In the genomic region with DNA sequence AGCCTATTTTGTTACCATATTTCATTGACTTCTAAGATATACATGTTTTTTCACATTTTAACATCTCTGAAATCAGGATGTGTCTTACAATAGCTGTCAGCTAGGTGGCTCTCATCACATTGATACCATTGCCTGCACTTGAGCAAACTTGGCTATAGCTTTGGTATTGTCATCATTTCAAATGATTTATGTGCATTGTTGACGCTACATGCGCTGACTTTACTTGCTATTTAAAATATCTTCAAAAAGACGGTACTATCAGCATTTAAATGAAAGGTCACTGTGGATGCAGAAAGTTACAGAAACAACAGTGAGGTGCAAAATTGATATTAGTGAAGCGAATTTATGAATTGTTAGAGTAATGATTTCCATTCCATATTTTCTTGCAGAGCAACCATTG, we compare ENCODE assay signal across 9 cellular contexts. TPM values are rescaled to one million over a fixed set of nuclear protein-coding genes. Genes with fewer than 3 reads are reported as not detected.
DNase-seq lines count a peak whose midpoint lies in the region; TF ChIP-seq lines count a peak whose summit lies in the region.
"Had no signal": no experiment of that assay in that cellular context is flagged by ENCODE, and none has a peak within 500 bp of the region (broad histone marks: within the 10 kb centered on the region; RNA-seq: fewer than 3 reads in every experiment).

No MANE protein-coding gene starts in this region.

- H3K4me2 ChIP-seq in DOHH2 (ENCODE audit: low read length): no peak overlapping the region

- no peaks in the 10 kb centered on the region for H3K36me3 ChIP-seq in DOHH2 (ENCODE audit: control insufficient read depth, low read length)
- H3K36me3 ChIP-seq: adrenal gland had no signal

- H3F3A ChIP-seq in DOHH2 (ENCODE audit: control insufficient read depth, insufficient read depth): no peaks in the 10 kb centered on the region

- no peaks in the 10 kb centered on the region for H3K4me1 ChIP-seq in DOHH2 (ENCODE audit: control insufficient read depth, low read length)
- H3K4me1 ChIP-seq: adrenal gland had no signal

- H3K9me3 ChIP-seq in DOHH2 (ENCODE audit: control insufficient read depth, insufficient read depth, low read length): no peaks in the 10 kb centered on the region
- H3K9me3 ChIP-seq: adrenal gland had no signal

- H4K20me1 ChIP-seq in DOHH2 (ENCODE audit: control insufficient read depth, insufficient read depth, low read depth, low read length): no peaks in the 10 kb centered on the region

- no peaks in the 10 kb centered on the region for H3K79me2 ChIP-seq in DOHH2 (ENCODE audit: control insufficient read depth, low read length)

- no peaks in the 10 kb centered on the region for H3K9me2 ChIP-seq in DOHH2 (replicated peaks; ENCODE audit: control insufficient read depth, low read length)

- H3K27me3 ChIP-seq in DOHH2 (ENCODE audit: control insufficient read depth, low read length): peaks cover 4% of the 10 kb centered on the region; the same call in 1 of the 2 replicates

- DNase-seq in HT-29 (ENCODE audit: low spot score): peak; percentile 73
- DNase-seq in middle frontal gyrus (ENCODE audit: extremely low spot score, low spot score): peak; percentile 17
- DNase-seq in cerebellum (ENCODE audit: low spot score): no peak
- DNase-seq in mesenteric fat pad (ENCODE audit: low spot score): no peak
- no peak for DNase-seq in cerebellar cortex (ENCODE audit: low spot score)
- DNase-seq: activated CD4-positive, CD25-positive, alpha-beta regulatory T cell; adrenal gland had no signal

- TF ChIP-seq CTCF in DOHH2 (IDR thresholded peaks at IDR 0.05; ENCODE audit: low read depth, low read length, poor library complexity, severe bottlenecking): peak; percentile 25
- peak; percentile 87 for TF ChIP-seq CTCF in VCaP (conservative IDR thresholded peaks at IDR 0.05)

- no peak overlapping the region for H3K4me3 ChIP-seq in DOHH2 (ENCODE audit: low read length)
- H3K4me3 ChIP-seq: adrenal gland had no signal

- no peak overlapping the region for H3K27ac ChIP-seq in DOHH2 (ENCODE audit: low read depth, low read length)
- no peak overlapping the region for H3K27ac ChIP-seq in VCaP
- H3K27ac ChIP-seq: adrenal gland had no signal

RNA-seq across cellular contexts. Expression of a gene that starts 54.0 kb away (rescaled TPM):
- 156 and 181 TPM in 2 replicates for total RNA-seq in HT-29 (2014; rRNA removed; shearing (Covaris generic))
- total RNA-seq in cerebellum (67.1 TPM), mesenteric fat pad (101 TPM)

Comparison
In these comparisons a context has a peak if more than half of its experiments do, and no peak if none do; other contexts are left out.
1. DNase-seq: peak in HT-29 (single experiment) and middle frontal gyrus (single experiment); none in cerebellum (single experiment), mesenteric fat pad (single experiment) and cerebellar cortex (single experiment).